ENCODE assay signal across 12 cellular contexts in genomic region chr2:197431858-197432257, GRCh38. TPM values are rescaled to one million over a fixed set of nuclear protein-coding genes. Genes with fewer than 3 reads are reported as not detected.
DNase-seq lines count a peak whose midpoint lies in the region; ATAC-seq and TF ChIP-seq lines count a peak whose summit lies in the region.
"Had no signal": no experiment of that assay in that cellular context is flagged by ENCODE, and none has a peak within 500 bp of the region (broad histone marks: within the 10 kb centered on the region; RNA-seq: fewer than 3 reads in every experiment).

No MANE protein-coding gene starts in this region.

- intact Hi-C loops in activated T-helper 1 cell treated with anti-CD3 and anti-CD28 coated beads, Interleukin-12 subunit alpha, Interleukin-12 subunit beta, Interleukin-2, Interleukin-4 antibody, amounts not matched to agents 30 ng/mL and 10 ng/mL and 1 ng/mL, durations not matched to agents 14 hours and 24 hours and 36 hours (cut with micrococcal nuclease) = loop anchor here (5.0 to 10.0 kb wide), 3 partner anchors 505 to 1267 kb away; partner anchors contain the start of gene PGAP1
- intact Hi-C loops in vagina (cut with DNase I) = no loop called here

- ATAC-seq in HG02763 (IDR thresholded peaks at IDR 0.05; ENCODE audit: unreplicated experiment) = no peak

- H3K4me3 Mint-ChIP-seq in activated naive CD4-positive, alpha-beta T cell treated with anti-CD3 and anti-CD28 coated beads, Interleukin-2, amount 50 U/mL, for 24 hours = peak overlapping the region; percentile 100
- H3K4me3 Mint-ChIP-seq in activated T-helper 1 cell treated with anti-CD3 and anti-CD28 coated beads, Interleukin-12 subunit alpha, Interleukin-12 subunit beta, Interleukin-2, Interleukin-4 antibody, amounts not matched to agents 30 ng/mL and 10 ng/mL and 1 ng/mL, durations not matched to agents 14 hours and 24 hours and 36 hours = peak overlapping the region; percentile 95
- peak overlapping the region; percentile 49 to 100 (median 99) for H3K4me3 Mint-ChIP-seq in immature natural killer cell

- no peak for DNase-seq in activated naive CD4-positive, alpha-beta T cell treated with anti-CD3 and anti-CD28 coated beads, Interleukin-2, amount 50 U/mL, for 16 hours
- DNase-seq in activated T-helper 1 cell treated with anti-CD3 and anti-CD28 coated beads, Interleukin-12 subunit alpha, Interleukin-12 subunit beta, Interleukin-2, Interleukin-4 antibody, amounts not matched to agents 30 ng/mL and 10 ng/mL and 1 ng/mL, durations not matched to agents 14 hours and 24 hours and 36 hours (ENCODE audit: low spot score) = no peak
- no peak for DNase-seq in immature natural killer cell
- DNase-seq in vagina (ENCODE audit: extremely low spot score in 2 of 2) = no peak
- DNase-seq in DMS153 treated with DMSO at 0.1 percent for 48 hours (lab: John Stamatoyannopoulos, UW; ENCODE audit: unreplicated experiment) = no peak
- no peak for DNase-seq in SW 1271 (lab: John Stamatoyannopoulos, UW)
- DNase-seq: activated gamma-delta T cell treated with Interleukin-2 at 50 U/mL for 16 hours, NCI-H446 treated with DMSO at 0.1 percent for 48 hours, posterior cingulate gyrus, uterus had no signal

- no peak for TF ChIP-seq POLR2A in vagina (IDR thresholded peaks at IDR 0.05)

- TF ChIP-seq CTCF in vagina (IDR thresholded peaks at IDR 0.05) = no peak

- no peaks in the 10 kb centered on the region for H3K9me3 ChIP-seq in vagina
- H3K9me3 ChIP-seq: uterus had no signal

- H3K4me1 ChIP-seq in vagina = peaks cover 78% of the 10 kb centered on the region

- H3K9me3 Mint-ChIP-seq in activated naive CD4-positive, alpha-beta T cell treated with anti-CD3 and anti-CD28 coated beads, Interleukin-2, amount 50 U/mL, for 24 hours = no peaks in the 10 kb centered on the region
- no peaks in the 10 kb centered on the region for H3K9me3 Mint-ChIP-seq in activated T-helper 1 cell treated with anti-CD3 and anti-CD28 coated beads, Interleukin-12 subunit alpha, Interleukin-12 subunit beta, Interleukin-2, Interleukin-4 antibody, amounts not matched to agents 30 ng/mL and 10 ng/mL and 1 ng/mL, durations not matched to agents 14 hours and 24 hours and 36 hours
- H3K9me3 Mint-ChIP-seq in immature natural killer cell = no peaks in the 10 kb centered on the region

- peaks cover 73% of the 10 kb centered on the region for H3K4me1 Mint-ChIP-seq in activated naive CD4-positive, alpha-beta T cell treated with anti-CD3 and anti-CD28 coated beads, Interleukin-2, amount 50 U/mL, for 24 hours
- peaks cover 72% of the 10 kb centered on the region for H3K4me1 Mint-ChIP-seq in activated T-helper 1 cell treated with anti-CD3 and anti-CD28 coated beads, Interleukin-12 subunit alpha, Interleukin-12 subunit beta, Interleukin-2, Interleukin-4 antibody, amounts not matched to agents 30 ng/mL and 10 ng/mL and 1 ng/mL, durations not matched to agents 14 hours and 24 hours and 36 hours (ENCODE audit: low read depth)
- peaks cover 85 to 92% of the 10 kb centered on the region in 2 donors for H3K4me1 Mint-ChIP-seq in immature natural killer cell

- no peak overlapping the region for H3K4me3 ChIP-seq in vagina

- H3K27me3 Mint-ChIP-seq in activated naive CD4-positive, alpha-beta T cell treated with anti-CD3 and anti-CD28 coated beads, Interleukin-2, amount 50 U/mL, for 24 hours = no peaks in the 10 kb centered on the region
- no peaks in the 10 kb centered on the region for H3K27me3 Mint-ChIP-seq in activated T-helper 1 cell treated with anti-CD3 and anti-CD28 coated beads, Interleukin-12 subunit alpha, Interleukin-12 subunit beta, Interleukin-2, Interleukin-4 antibody, amounts not matched to agents 30 ng/mL and 10 ng/mL and 1 ng/mL, durations not matched to agents 14 hours and 24 hours and 36 hours (ENCODE audit: insufficient read depth)
- peaks cover 10 to 13% (median 11%) of the 10 kb centered on the region in 3 donors for H3K27me3 Mint-ChIP-seq in immature natural killer cell (ENCODE audit: low read depth in 3 of 3)

- H3K27me3 ChIP-seq in vagina = no peaks in the 10 kb centered on the region
- H3K27me3 ChIP-seq: uterus had no signal

- no peaks in the 10 kb centered on the region for H3K36me3 ChIP-seq in vagina
- H3K36me3 ChIP-seq: uterus had no signal

- peak overlapping the region; percentile 16 for H3K27ac ChIP-seq in vagina
- H3K27ac ChIP-seq: uterus had no signal

- H3K27ac Mint-ChIP-seq in activated naive CD4-positive, alpha-beta T cell treated with anti-CD3 and anti-CD28 coated beads, Interleukin-2, amount 50 U/mL, for 24 hours = no peak overlapping the region
- H3K27ac Mint-ChIP-seq in activated T-helper 1 cell treated with anti-CD3 and anti-CD28 coated beads, Interleukin-12 subunit alpha, Interleukin-12 subunit beta, Interleukin-2, Interleukin-4 antibody, amounts not matched to agents 30 ng/mL and 10 ng/mL and 1 ng/mL, durations not matched to agents 14 hours and 24 hours and 36 hours = peak overlapping the region; percentile 92
- H3K27ac Mint-ChIP-seq in immature natural killer cell = peak overlapping the region in 2 of 6 donors; percentile 59 to 100

- peaks cover 16% of the 10 kb centered on the region for H3K36me3 Mint-ChIP-seq in activated naive CD4-positive, alpha-beta T cell treated with anti-CD3 and anti-CD28 coated beads, Interleukin-2, amount 50 U/mL, for 24 hours
- peaks cover 18% of the 10 kb centered on the region for H3K36me3 Mint-ChIP-seq in activated T-helper 1 cell treated with anti-CD3 and anti-CD28 coated beads, Interleukin-12 subunit alpha, Interleukin-12 subunit beta, Interleukin-2, Interleukin-4 antibody, amounts not matched to agents 30 ng/mL and 10 ng/mL and 1 ng/mL, durations not matched to agents 14 hours and 24 hours and 36 hours (ENCODE audit: low read depth)
- H3K36me3 Mint-ChIP-seq in immature natural killer cell = no peaks in the 10 kb centered on the region

RNA-seq across cellular contexts. Expression of gene SF3B1, which starts 3.0 kb away (rescaled TPM):
- 247 and 268 TPM in 2 replicates for total RNA-seq in activated T-helper 1 cell treated with anti-CD3 and anti-CD28 coated beads, Interleukin-12 subunit alpha, Interleukin-12 subunit beta, Interleukin-2, Interleukin-4 antibody, amounts not matched to agents 30 ng/mL and 10 ng/mL and 1 ng/mL, durations not matched to agents 14 hours and 24 hours and 36 hours
- polyA plus RNA-seq in immature natural killer cell = 100 to 1,000 TPM; 123 to 165 (median 133) TPM
- total RNA-seq in vagina = 352 TPM

RNA-seq across cellular contexts. Expression of gene COQ10B, which starts 21.5 kb away (rescaled TPM):
- 26.9 and 28.8 TPM in 2 replicates for total RNA-seq in activated T-helper 1 cell treated with anti-CD3 and anti-CD28 coated beads, Interleukin-12 subunit alpha, Interleukin-12 subunit beta, Interleukin-2, Interleukin-4 antibody, amounts not matched to agents 30 ng/mL and 10 ng/mL and 1 ng/mL, durations not matched to agents 14 hours and 24 hours and 36 hours
- polyA plus RNA-seq in immature natural killer cell = 10 to 100 TPM; 49.4 to 80.9 (median 56.6) TPM
- 28.5 TPM for total RNA-seq in vagina
